Comparison of ENCODE assay signal across 21 cellular contexts in the genomic region with DNA sequence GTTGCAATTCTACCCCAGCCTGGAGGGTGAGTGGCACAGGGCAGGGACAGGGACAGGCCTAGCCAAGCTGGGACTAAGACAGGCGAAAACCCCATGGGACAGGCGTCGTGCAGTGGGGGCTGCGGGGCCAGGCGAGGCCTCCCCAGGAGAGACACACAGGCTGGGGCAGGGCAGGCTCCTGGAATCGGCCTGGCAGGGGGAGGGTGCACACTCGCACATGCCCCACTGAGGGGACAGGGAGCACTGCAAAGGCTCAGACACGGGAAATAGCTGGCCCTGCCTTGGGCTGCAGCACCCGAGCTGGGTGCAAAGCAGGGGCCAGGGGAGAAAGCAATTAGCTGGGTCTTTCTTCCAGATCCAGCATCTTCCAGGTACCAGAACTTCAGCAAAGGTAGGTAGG. TPM values are rescaled to one million over a fixed set of nuclear protein-coding genes. Genes with fewer than 3 reads are reported as not detected.
DNase-seq lines count a peak whose midpoint lies in the region; ATAC-seq, FAIRE-seq and TF ChIP-seq lines count a peak whose summit lies in the region.
"Had no signal": no experiment of that assay in that cellular context is flagged by ENCODE, and none has a peak within 500 bp of the region (broad histone marks: within the 10 kb centered on the region; RNA-seq: fewer than 3 reads in every experiment).

No MANE protein-coding gene starts in this region.

- intact Hi-C loops in OCI-LY7 (cut with micrococcal nuclease; ENCODE audit: unreplicated experiment): no loop called here
- intact Hi-C loops in testis (cut with DNase I; ENCODE audit: low total_unique reads): no loop called here

- TF ChIP-seq POLR2A in GM12892 (IDR thresholded peaks at IDR 0.05; ENCODE audit: low read depth, low read length): 0 out of 2 replicates have a peak, but pooled peaks have one; percentile 14
- no peak for TF ChIP-seq POLR2A in testis (IDR thresholded peaks at IDR 0.05)

- 29% methylated on average over 9 of the region's 9 CpGs for WGBS in liver
- WGBS in testis, 2 donors: 81 to 90% methylated on average over 9 of the region's 9 CpGs

- peak overlapping the region; percentile 87 for H3K9ac ChIP-seq in BLaER1
- peak overlapping the region in 1 of 2 donors; percentile 47 for H3K9ac ChIP-seq in liver (ENCODE audit: low read depth in 1 of 2, low read length in 2 of 2)

- TF ChIP-seq RAD21 in liver (IDR thresholded peaks at IDR 0.05): no peak

- no TSS peak for BruUV-seq in OCI-LY7 (replicated peaks; lab: Mats Ljungman, UMichigan)

- ATAC-seq in GM21447 (IDR thresholded peaks at IDR 0.05; ENCODE audit: unreplicated experiment): no peak
- ATAC-seq: activated T-cell treated with anti-CD3 and anti-CD28 coated beads, Interleukin-2, amount 50 U/mL, for 72 hours; effector memory CD8-positive, alpha-beta T cell; left cardiac atrium had no signal

- H2AFZ ChIP-seq in OCI-LY7 (ENCODE audit: low read length): no peak overlapping the region

- H3K4me3 ChIP-seq in BLaER1 (peak overlapping the region; percentile 52), OCI-LY7 (ENCODE audit: low read depth, low read length, poor library complexity, severe bottlenecking) (no peak overlapping the region), liver (ENCODE audit: low read depth in 1 of 3, low read length in 3 of 3) (peak overlapping the region in 2 of 3 donors; percentile 21 to 37), testis (no peak overlapping the region)
- H3K4me3 ChIP-seq: thoracic aorta had no signal

- H3K27ac ChIP-seq in BLaER1 (peak overlapping the region; percentile 100), OCI-LY7 (ENCODE audit: low read depth, low read length, poor library complexity, severe bottlenecking) (peak overlapping the region; percentile 47), liver (ENCODE audit: low read depth in 1 of 2, low read length in 2 of 2) (peak overlapping the region; percentile 71 to 84), testis (no peak overlapping the region)
- H3K27ac ChIP-seq: thoracic aorta had no signal

- H3K36me3 ChIP-seq in BLaER1 (peaks cover 88% of the 10 kb centered on the region), OCI-LY7 (ENCODE audit: insufficient read depth, low read length) (peaks cover 26% of the 10 kb centered on the region), liver (ENCODE audit: control insufficient read depth in 4 of 4, insufficient read depth in 3 of 4, low read depth in 1 of 4, low read length in 3 of 4) (no peaks in the 10 kb centered on the region), testis (ENCODE audit: low read depth, missing control alignments) (no peaks in the 10 kb centered on the region)
- H3K36me3 ChIP-seq: thoracic aorta had no signal

- H4K20me1 ChIP-seq in BLaER1: no peaks in the 10 kb centered on the region
- no peaks in the 10 kb centered on the region for H4K20me1 ChIP-seq in OCI-LY7 (ENCODE audit: insufficient read depth, low read length)

- H3K4me2 ChIP-seq in BLaER1 (peak overlapping the region; percentile 91), OCI-LY7 (ENCODE audit: low read length) (peak overlapping the region; percentile 36; the same call in 1 of the 2 replicates)

- no peaks in the 10 kb centered on the region for H3K9me2 ChIP-seq in OCI-LY7 (ENCODE audit: insufficient read depth, low read length)

- POLR2A ChIA-PET in OCI-LY7 (lab: Charles Lee): interaction anchor here (1.0 to 1.8 kb wide), 5 partner anchors 8 to 32 kb away, joined by 3 to 7 read pairs (median 3); no protein-coding TSS in a partner anchor

- H3K79me2 ChIP-seq in OCI-LY7 (ENCODE audit: insufficient read depth, low read depth, low read length): no peaks in the 10 kb centered on the region

- CTCF ChIA-PET in OCI-LY7 (lab: Charles Lee; ENCODE audit: unreplicated experiment): interaction anchor here (0.6 to 1.0 kb wide), 3 partner anchors 9 to 139 kb away, joined by 3 to 5 read pairs (median 4); no protein-coding TSS in a partner anchor

- DNase-seq in GM12892 (ENCODE audit: insufficient read length): no peak
- no peak for DNase-seq in OCI-LY7 (ENCODE audit: low spot score)
- no peak for DNase-seq in NCI-H187 (lab: John Stamatoyannopoulos, UW)
- DNase-seq in testis: no peak
- DNase-seq: activated naive CD8-positive, alpha-beta T cell treated with anti-CD3 and anti-CD28 coated beads for 36 hours; activated T-cell treated with anti-CD3 and anti-CD28 coated beads, Interleukin-2, amount 50 U/mL, for 72 hours; AML-193; Calu3; effector memory CD8-positive, alpha-beta T cell; KBM-7; left cardiac atrium; NCI-H1092 treated with DMSO at 0.1 percent for 48 hours; NCI-H2081 treated with DMSO at 0.1 percent for 48 hours; nucleus accumbens; SHP77 treated with DMSO at 0.1 percent for 48 hours; stimulated activated CD4-positive, alpha-beta T cell treated with anti-CD3 and anti-CD28 coated beads, Interleukin-12 subunit alpha, Interleukin-12 subunit beta, amount 100 ng/mL, for 4 hours had no signal

- no peak for FAIRE-seq in GM12892 (lab: Jason Lieb, UNC)
- FAIRE-seq: G401.6 had no signal

- no peak for TF ChIP-seq CTCF in OCI-LY7 (conservative IDR thresholded peaks at IDR 0.05; ENCODE audit: low read length)
- TF ChIP-seq CTCF in liver (IDR thresholded peaks at IDR 0.05; ENCODE audit: low read depth, low read length, missing input control): peak; percentile 3
- TF ChIP-seq CTCF in testis (IDR thresholded peaks at IDR 0.05): no peak

- H3K27me3 ChIP-seq in BLaER1 (no peaks in the 10 kb centered on the region), liver (ENCODE audit: control insufficient read depth in 4 of 4, insufficient read depth in 4 of 4, low read length in 3 of 4) (no peaks in the 10 kb centered on the region), testis (no peaks in the 10 kb centered on the region)

- H3K4me1 ChIP-seq in BLaER1 (peaks cover 96% of the 10 kb centered on the region), OCI-LY7 (ENCODE audit: insufficient read depth, low read length, poor library complexity, severe bottlenecking) (peaks cover 66% of the 10 kb centered on the region), liver (ENCODE audit: control insufficient read depth in 4 of 4, insufficient read depth in 4 of 4, low read length in 3 of 4) (peaks cover 10 to 33% (median 23%) of the 10 kb centered on the region in 4 donors), testis (peaks cover 4% of the 10 kb centered on the region)

- H3K9me3 ChIP-seq in BLaER1 (peaks cover 7% of the 10 kb centered on the region; the same call in 1 of the 2 replicates), OCI-LY7 (ENCODE audit: low read length) (no peaks in the 10 kb centered on the region), liver (ENCODE audit: control insufficient read depth in 4 of 4, low read length in 3 of 4) (no peaks in the 10 kb centered on the region), testis (no peaks in the 10 kb centered on the region)
- H3K9me3 ChIP-seq: thoracic aorta had no signal

TF ChIP-seq in liver, 16 proteins besides CTCF, POLR2A, EP300 and RAD21 (continues in another document):
- TF ChIP-seq, protein P1, sequence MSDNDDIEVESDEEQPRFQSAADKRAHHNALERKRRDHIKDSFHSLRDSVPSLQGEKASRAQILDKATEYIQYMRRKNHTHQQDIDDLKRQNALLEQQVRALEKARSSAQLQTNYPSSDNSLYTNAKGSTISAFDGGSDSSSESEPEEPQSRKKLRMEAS (IDR thresholded peaks at IDR 0.05): no peak
- no peak for TF ChIP-seq NR2F2 (IDR thresholded peaks at IDR 0.05)
- no peak for TF ChIP-seq GABPA (IDR thresholded peaks at IDR 0.05 in 1 of 2, conservative IDR thresholded peaks at IDR 0.05 in 1 of 2)
- no peak for TF ChIP-seq FOXA1 (IDR thresholded peaks at IDR 0.05)
- TF ChIP-seq, protein P2, sequence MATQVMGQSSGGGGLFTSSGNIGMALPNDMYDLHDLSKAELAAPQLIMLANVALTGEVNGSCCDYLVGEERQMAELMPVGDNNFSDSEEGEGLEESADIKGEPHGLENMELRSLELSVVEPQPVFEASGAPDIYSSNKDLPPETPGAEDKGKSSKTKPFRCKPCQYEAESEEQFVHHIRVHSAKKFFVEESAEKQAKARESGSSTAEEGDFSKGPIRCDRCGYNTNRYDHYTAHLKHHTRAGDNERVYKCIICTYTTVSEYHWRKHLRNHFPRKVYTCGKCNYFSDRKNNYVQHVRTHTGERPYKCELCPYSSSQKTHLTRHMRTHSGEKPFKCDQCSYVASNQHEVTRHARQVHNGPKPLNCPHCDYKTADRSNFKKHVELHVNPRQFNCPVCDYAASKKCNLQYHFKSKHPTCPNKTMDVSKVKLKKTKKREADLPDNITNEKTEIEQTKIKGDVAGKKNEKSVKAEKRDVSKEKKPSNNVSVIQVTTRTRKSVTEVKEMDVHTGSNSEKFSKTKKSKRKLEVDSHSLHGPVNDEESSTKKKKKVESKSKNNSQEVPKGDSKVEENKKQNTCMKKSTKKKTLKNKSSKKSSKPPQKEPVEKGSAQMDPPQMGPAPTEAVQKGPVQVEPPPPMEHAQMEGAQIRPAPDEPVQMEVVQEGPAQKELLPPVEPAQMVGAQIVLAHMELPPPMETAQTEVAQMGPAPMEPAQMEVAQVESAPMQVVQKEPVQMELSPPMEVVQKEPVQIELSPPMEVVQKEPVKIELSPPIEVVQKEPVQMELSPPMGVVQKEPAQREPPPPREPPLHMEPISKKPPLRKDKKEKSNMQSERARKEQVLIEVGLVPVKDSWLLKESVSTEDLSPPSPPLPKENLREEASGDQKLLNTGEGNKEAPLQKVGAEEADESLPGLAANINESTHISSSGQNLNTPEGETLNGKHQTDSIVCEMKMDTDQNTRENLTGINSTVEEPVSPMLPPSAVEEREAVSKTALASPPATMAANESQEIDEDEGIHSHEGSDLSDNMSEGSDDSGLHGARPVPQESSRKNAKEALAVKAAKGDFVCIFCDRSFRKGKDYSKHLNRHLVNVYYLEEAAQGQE (IDR thresholded peaks at IDR 0.05): no peak
- TF ChIP-seq SP1 (IDR thresholded peaks at IDR 0.05): no peak
- no peak for TF ChIP-seq TAF1 (conservative IDR thresholded peaks at IDR 0.05)
- no peak for TF ChIP-seq EGR1 (IDR thresholded peaks at IDR 0.05; ENCODE audit: low read depth in 2 of 2)

RNA-seq across cellular contexts. Expression of a gene that starts 10.4 kb away (rescaled TPM):
- polyA plus RNA-seq in GM12892 (2012; ENCODE audit: missing spikeins): 160 TPM
- 41.1 and 48.3 TPM in 2 replicates for total RNA-seq in OCI-LY7 (2014; rRNA removed; shearing (Covaris generic))
- total RNA-seq in OCI-LY7 (2022) (79.1 and 93.8 TPM in 2 replicates), liver (1 to 10 TPM; 7.2 to 8.3 TPM), testis (1 to 10 TPM; 2.4 to 4.3 TPM)
- polyA plus RNA-seq in liver (1 to 10 TPM; 4.8 to 5.3 TPM), testis (ENCODE audit: insufficient read depth, low read depth, low replicate concordance) (5.1 TPM)

RNA-seq across cellular contexts. Expression of a gene that starts 34.0 kb away (rescaled TPM):
- 64.7 TPM for polyA plus RNA-seq in GM12892 (2012; ENCODE audit: missing spikeins)
- 71.3 and 77.4 TPM in 2 replicates for total RNA-seq in OCI-LY7 (2014; rRNA removed; shearing (Covaris generic))
- total RNA-seq in OCI-LY7 (2022) (77.8 and 79.2 TPM in 2 replicates), liver (10 to 100 TPM; 12.8 to 23.8 TPM), testis (10 to 100 TPM; 10.8 to 15.2 TPM)
- polyA plus RNA-seq in liver (10 to 100 TPM; 14.1 to 15.6 TPM), testis (ENCODE audit: insufficient read depth, low read depth, low replicate concordance) (29.2 TPM)

RNA-seq across cellular contexts. Expression of a gene that starts 46.1 kb away (rescaled TPM):
- 222 TPM for polyA plus RNA-seq in GM12892 (2012; ENCODE audit: missing spikeins)
- 202 and 231 TPM in 2 replicates for total RNA-seq in OCI-LY7 (2014; rRNA removed; shearing (Covaris generic))
- total RNA-seq in OCI-LY7 (2022): 329 and 345 TPM in 2 replicates
- total RNA-seq in liver: 100 to 1,000 TPM; 165 to 166 TPM
- polyA plus RNA-seq in liver: 100 to 1,000 TPM in 1 of 2 donors, 10 to 100 TPM in 1; 81.6 to 139 TPM
- 100 to 1,000 TPM; 142 to 157 TPM for total RNA-seq in testis
- polyA plus RNA-seq in testis (ENCODE audit: insufficient read depth, low read depth, low replicate concordance): 217 TPM

Comparison
In these comparisons a context has a peak if more than half of its experiments do, and no peak if none do; other contexts are left out.
1. H3K27ac ChIP-seq: peak in BLaER1 (single experiment), OCI-LY7 (single experiment) and liver (2 of 2); none in testis (0 of 2).
2. H3K4me3 ChIP-seq: peak in BLaER1 (single experiment) and liver (2 of 3); none in OCI-LY7 (single experiment) and testis (0 of 2).
3. RNA of a gene that starts 10.4 kb away (total RNA-seq): 41.1 to 93.8 TPM in OCI-LY7; 7.2 to 8.3 TPM in liver and 2.4 to 4.3 TPM in testis; every median in the first group is over 4 times any median in the second.